8 cellular contexts compared by ENCODE assay signal in the genomic region with DNA sequence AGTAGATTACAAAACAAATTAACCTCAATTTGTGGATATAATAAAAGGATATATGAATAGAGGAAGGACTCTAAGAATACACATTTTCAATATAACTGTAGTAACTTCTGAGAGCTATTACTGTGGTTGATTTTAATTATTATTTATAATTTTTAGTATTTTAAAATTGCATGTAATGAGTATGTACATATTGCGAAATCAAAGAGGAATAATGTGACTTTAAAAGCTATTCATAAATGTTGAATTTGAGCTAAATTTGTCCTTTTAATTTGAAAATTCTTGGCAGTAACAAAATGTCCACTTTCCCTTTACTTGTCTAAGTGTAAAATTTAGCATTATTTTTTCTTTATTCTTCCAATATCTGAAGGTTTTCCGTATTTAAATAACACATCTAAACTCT.
"Had no signal": no experiment of that assay in that cellular context is flagged by ENCODE, and none has a peak within 500 bp of the region (broad histone marks: within the 10 kb centered on the region; RNA-seq: fewer than 3 reads in every experiment).

No MANE protein-coding gene starts in this region.

- H3K9ac ChIP-seq: GM23248, KMS-11 had no signal

- DNase-seq: GM23248, GOT3, H9, HCEC 1CT, KBM-7 had no signal

- H3K4me1 Mint-ChIP-seq: H9 had no signal

- FAIRE-seq: H54, HTR-8/SVneo had no signal

- H3K9me3 Mint-ChIP-seq: H9 had no signal

- H3K4me3 Mint-ChIP-seq: H9 had no signal

- H2AFZ ChIP-seq: GM23248 had no signal

- H3K4me3 ChIP-seq: GM23248 had no signal

- H3K27ac ChIP-seq: GM23248, KMS-11 had no signal

- H3K27ac Mint-ChIP-seq: H9 had no signal

- H3K4me2 ChIP-seq: KMS-11 had no signal
